ENCODE assay signal across 8 cellular contexts in the genomic region with DNA sequence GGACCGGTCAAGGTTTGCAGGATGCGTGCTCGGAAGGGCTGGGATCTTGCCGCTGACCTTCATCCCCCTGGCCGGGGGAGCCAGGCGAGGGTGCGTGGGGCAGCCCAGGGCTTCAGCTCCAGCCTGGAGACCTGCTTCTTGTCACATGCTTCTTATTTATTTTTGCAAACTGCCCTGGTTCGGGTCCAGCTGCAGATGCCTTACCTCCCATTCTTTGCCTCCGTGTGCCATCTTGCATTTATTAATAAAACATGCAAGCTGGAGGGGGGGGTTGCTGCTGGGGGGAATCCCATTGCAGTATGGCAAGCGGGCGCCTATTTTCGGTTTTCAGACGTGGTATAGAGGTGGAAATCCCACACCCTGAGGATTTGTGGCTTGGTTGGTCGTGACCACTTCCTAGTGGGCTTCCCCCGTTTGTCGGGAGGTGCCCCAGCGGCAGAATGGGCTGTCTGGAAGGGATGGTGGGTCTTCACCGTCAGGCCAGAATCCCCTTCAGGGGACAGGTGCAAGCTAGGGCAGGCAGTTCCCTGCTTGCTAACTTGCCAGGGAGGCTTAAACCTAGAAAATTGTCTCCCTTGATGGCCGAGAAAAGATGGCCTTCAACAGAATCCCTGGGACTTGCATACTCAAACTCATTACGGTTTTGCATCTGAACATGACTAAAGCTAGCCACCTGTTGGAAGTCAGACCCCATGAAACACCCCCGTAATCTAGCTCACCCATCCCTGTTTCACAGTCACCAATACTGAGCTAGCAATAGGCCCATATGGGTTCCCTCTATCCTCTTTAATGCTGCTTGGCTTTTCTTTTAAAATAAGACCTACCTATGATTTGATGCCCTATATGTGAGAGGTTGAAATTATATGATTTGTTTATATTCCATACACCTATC.
DNase-seq lines count a peak whose midpoint lies in the region; ATAC-seq and TF ChIP-seq lines count a peak whose summit lies in the region.

No MANE protein-coding gene starts in this region.

- no peak for DNase-seq in AG10803 (ENCODE audit: low read depth)
- peak; percentile 49 for DNase-seq in KBM-7
- peak; percentile 12 for DNase-seq in activated naive CD4-positive, alpha-beta T cell treated with anti-CD3 and anti-CD28 coated beads, Interleukin-2, amount 50 U/mL, for 16 hours
- peak; percentile 17 for DNase-seq in iris pigment epithelial cell (ENCODE audit: low read depth)
- peak; percentile 54 for DNase-seq in stimulated activated CD8-positive, alpha-beta memory T cell treated with anti-CD3 and anti-CD28 coated beads, Interleukin-4, amount 100 ng/mL, for 48 hours
- no peak for DNase-seq in germinal center (ENCODE audit: low spot score)
- DNase-seq in glomerular visceral epithelial cell (ENCODE audit: extremely low spot score) = no peak

- in situ Hi-C loops in KBM-7 (cut with MboI; ENCODE audit: low pct_unique_long_range_greater_than_20kb, low sequenced_read_pairs) = no loop called here

- no peak for ATAC-seq in HG02884 (IDR thresholded peaks at IDR 0.05; ENCODE audit: unreplicated experiment)

- TF ChIP-seq CTCF in AG10803 (conservative IDR thresholded peaks at IDR 0.05; ENCODE audit: low read length) = no peak

- H3K4me3 ChIP-seq in AG10803 (ENCODE audit: low read length) = peak overlapping the region; percentile 49

Comparison
In these comparisons a context has a peak if more than half of its experiments do, and no peak if none do; other contexts are left out.
1. DNase-seq: peak in KBM-7 (single experiment), activated naive CD4-positive, alpha-beta T cell treated with anti-CD3 and anti-CD28 coated beads, Interleukin-2, amount 50 U/mL, for 16 hours (single experiment), iris pigment epithelial cell (single experiment) and stimulated activated CD8-positive, alpha-beta memory T cell treated with anti-CD3 and anti-CD28 coated beads, Interleukin-4, amount 100 ng/mL, for 48 hours (single experiment); none in AG10803 (single experiment), germinal center (single experiment) and glomerular visceral epithelial cell (single experiment).